11 cellular contexts compared by ENCODE assay signal in the genomic region with DNA sequence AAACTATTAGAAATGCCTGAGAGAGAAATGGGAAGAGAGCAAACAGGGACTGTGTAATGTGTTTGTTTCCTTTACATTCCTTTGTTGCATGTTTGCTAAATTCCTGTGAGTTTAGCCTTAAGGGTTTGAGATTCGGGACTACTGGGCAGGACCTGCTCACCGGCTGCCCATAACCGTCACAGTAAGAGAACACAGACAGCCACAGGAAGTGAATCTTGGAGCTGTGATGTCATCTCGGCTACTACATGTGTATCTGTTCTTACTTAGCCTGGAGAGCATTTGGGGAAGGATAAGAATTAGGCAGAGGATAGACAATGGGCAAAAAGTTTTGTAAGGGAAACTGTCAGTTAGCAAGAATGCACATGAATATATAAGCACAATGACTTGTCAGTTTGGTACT.
DNase-seq lines count a peak whose midpoint lies in the region; ATAC-seq, FAIRE-seq and TF ChIP-seq lines count a peak whose summit lies in the region.
"Had no signal": no experiment of that assay in that cellular context is flagged by ENCODE, and none has a peak within 500 bp of the region (broad histone marks: within the 10 kb centered on the region; RNA-seq: fewer than 3 reads in every experiment).

No MANE protein-coding gene starts in this region.

- no peaks in the 10 kb centered on the region for H3K36me3 Mint-ChIP-seq in MCF 10A (ENCODE audit: insufficient read depth, unreplicated experiment)
- H3K36me3 Mint-ChIP-seq: activated naive CD4-positive, alpha-beta T cell treated with anti-CD3 and anti-CD28 coated beads, Interleukin-2, amount 50 U/mL, for 72 hours had no signal

- BruUV-seq in HepG2 (replicated peaks; lab: Mats Ljungman, UMichigan) (no TSS peak), MCF 10A (replicated peaks; lab: Mats Ljungman, UMichigan) (no TSS peak)

- H3K4me2 ChIP-seq in HepG2 (ENCODE audit: low read depth, low read length): no peak overlapping the region

- ATAC-seq in HepG2 (no peak), GM18873 (IDR thresholded peaks at IDR 0.05; ENCODE audit: low FRiP score, unreplicated experiment) (no peak)
- ATAC-seq: activated naive CD4-positive, alpha-beta T cell treated with anti-CD3 and anti-CD28 coated beads, Interleukin-2, amount 50 U/mL, for 72 hours had no signal

- H3K4me1 Mint-ChIP-seq in MCF 10A (ENCODE audit: insufficient read depth, unreplicated experiment): peaks cover 34% of the 10 kb centered on the region

- no peak overlapping the region for H3K27ac ChIP-seq in liver (ENCODE audit: low read depth in 1 of 2, low read length in 2 of 2)
- H3K27ac ChIP-seq in HepG2 (ENCODE audit: extremely low read length, insufficient read depth, low read length): no peak overlapping the region
- H3K27ac ChIP-seq: VCaP had no signal

- no peak overlapping the region for H3K4me3 Mint-ChIP-seq in MCF 10A (ENCODE audit: unreplicated experiment)

- H3K4me1 ChIP-seq in liver (ENCODE audit: control insufficient read depth in 4 of 4, insufficient read depth in 4 of 4, low read length in 3 of 4) (no peaks in the 10 kb centered on the region), HepG2 (ENCODE audit: insufficient read depth, low read length) (no peaks in the 10 kb centered on the region)

- TF ChIP-seq CTCF in liver (IDR thresholded peaks at IDR 0.05; ENCODE audit: low read depth, low read length, missing input control) (no peak), HepG2 (CRISPR knock-in tag; IDR thresholded peaks at IDR 0.05) (no peak), MCF 10A (IDR thresholded peaks at IDR 0.05; ENCODE audit: unreplicated experiment) (no peak), D721Med (IDR thresholded peaks at IDR 0.05; ENCODE audit: insufficient read depth, missing control alignments) (no peak)

- H3K9me3 ChIP-seq in liver (ENCODE audit: control insufficient read depth in 4 of 4, low read length in 3 of 4) (no peaks in the 10 kb centered on the region), HepG2 (ENCODE audit: low read length) (no peaks in the 10 kb centered on the region)

- no peaks in the 10 kb centered on the region for H3K9me3 Mint-ChIP-seq in MCF 10A (ENCODE audit: unreplicated experiment)
- H3K9me3 Mint-ChIP-seq: activated naive CD4-positive, alpha-beta T cell treated with anti-CD3 and anti-CD28 coated beads, Interleukin-2, amount 50 U/mL, for 72 hours had no signal

- H3K79me2 ChIP-seq in HepG2 (ENCODE audit: insufficient read depth, low read length): no peaks in the 10 kb centered on the region

- no peaks in the 10 kb centered on the region for H3K27me3 Mint-ChIP-seq in MCF 10A (ENCODE audit: insufficient read depth, unreplicated experiment)

- H3K9ac ChIP-seq in liver (ENCODE audit: low read depth in 1 of 2, low read length in 2 of 2): no peak overlapping the region
- H3K9ac ChIP-seq in HepG2 (ENCODE audit: insufficient read depth, low read depth, low read length): no peak overlapping the region

- H4K20me1 ChIP-seq in HepG2 (ENCODE audit: insufficient read depth, low read length): no peaks in the 10 kb centered on the region

- in situ Hi-C loops in HepG2 (cut with HindIII; ENCODE audit: extremely low pct_ligation_motif_present, low pct_unique_long_range_greater_than_20kb): no loop called here

- intact Hi-C loops in HepG2 (cut with micrococcal nuclease; ENCODE audit: unreplicated experiment): no loop called here
- intact Hi-C loops in MCF 10A (cut with micrococcal nuclease): no loop called here

- WGBS in liver: 45% methylated on average over 4 of the region's 4 CpGs
- WGBS in HepG2 (ENCODE audit: low lambda C conversion rate): 25% methylated on average over 4 of the region's 4 CpGs

- FAIRE-seq in HepG2 (lab: Jason Lieb, UNC): no peak
- FAIRE-seq in D721Med (lab: Jason Lieb, UNC): no peak

- POLR2A ChIA-PET in HepG2 (lab: Yijun Ruan, JAX): no interaction called here
- POLR2A ChIA-PET in MCF 10A (lab: Yijun Ruan, JAX): interaction anchor here (0.5 to 6.5 kb wide), 11 partner anchors 9 to 766 kb away, joined by 3 to 59 read pairs (median 3); a partner anchor contains a TSS

- TF ChIP-seq EP300 in HepG2 (IDR thresholded peaks at IDR 0.05; ENCODE audit: low read depth in 2 of 2, low read length in 2 of 2): no peak
- no peak for TF ChIP-seq EP300 in HepG2 (CRISPR knock-in tag; IDR thresholded peaks at IDR 0.05; ENCODE audit: borderline replicate concordance)

- H3K36me3 ChIP-seq in liver (ENCODE audit: control insufficient read depth in 4 of 4, insufficient read depth in 3 of 4, low read depth in 1 of 4, low read length in 3 of 4) (no peaks in the 10 kb centered on the region), HepG2 (replicated peaks in 1 of 2; ENCODE audit: control insufficient read depth in 1 of 2, insufficient read depth in 2 of 2, low read length in 2 of 2) (no peaks in the 10 kb centered on the region)

- TF ChIP-seq POLR2A in HepG2 (IDR thresholded peaks at IDR 0.05; ENCODE audit: insufficient read depth in 1 of 2, low read depth in 2 of 2, low read length in 2 of 2): no peak

- no peak for DNase-seq in HepG2 (ENCODE audit: low spot score)
- DNase-seq in MCF 10A (ENCODE audit: unreplicated experiment): peak; percentile 47
- DNase-seq in iris pigment epithelial cell (ENCODE audit: low read depth): peak; percentile 92
- DNase-seq in D721Med (ENCODE audit: insufficient read length, low spot score): no peak
- DNase-seq in mesenteric fat pad (ENCODE audit: low spot score): no peak
- DNase-seq in D341Med (ENCODE audit: low spot score): no peak
- DNase-seq: hippocampal formation had no signal

- CTCF ChIA-PET in HepG2 (lab: Yijun Ruan, JAX; ENCODE audit: low intra/inter-chr PET ratio, low total read pairs): no interaction called here
- CTCF ChIA-PET in MCF 10A (lab: Yijun Ruan, JAX): interaction anchor here (0.6 to 1.0 kb wide), 5 partner anchors 9 to 387 kb away, joined by 3 to 4 read pairs (median 3); no protein-coding TSS in a partner anchor

- H3K4me3 ChIP-seq in liver (ENCODE audit: low read depth in 1 of 3, low read length in 3 of 3) (no peak overlapping the region), HepG2 (replicated peaks in 1 of 3; ENCODE audit: insufficient read depth in 1 of 3, low read depth in 2 of 3, low read length in 3 of 3) (no peak overlapping the region)

- H3K27me3 ChIP-seq in liver (ENCODE audit: control insufficient read depth in 4 of 4, insufficient read depth in 4 of 4, low read length in 3 of 4) (no peaks in the 10 kb centered on the region), HepG2 (ENCODE audit: control insufficient read depth in 1 of 2, insufficient read depth in 2 of 2, low read length in 2 of 2) (peaks cover 0 to 10% of the 10 kb centered on the region in 2 experiments; a peak in 1 of 5 replicates)

- no peak overlapping the region for H2AFZ ChIP-seq in HepG2 (ENCODE audit: low read length)

- TF ChIP-seq RAD21 in liver (IDR thresholded peaks at IDR 0.05) (no peak), HepG2 (CRISPR knock-in tag; IDR thresholded peaks at IDR 0.05) (no peak)

- H3K27ac Mint-ChIP-seq in MCF 10A (ENCODE audit: low read depth, unreplicated experiment): peak overlapping the region; percentile 54
- H3K27ac Mint-ChIP-seq: activated naive CD4-positive, alpha-beta T cell treated with anti-CD3 and anti-CD28 coated beads, Interleukin-2, amount 50 U/mL, for 72 hours had no signal

TF ChIP-seq in liver, 16 proteins besides CTCF, POLR2A, EP300 and RAD21:
- TF ChIP-seq GABPA (IDR thresholded peaks at IDR 0.05 in 1 of 2, conservative IDR thresholded peaks at IDR 0.05 in 1 of 2): peak; percentile 9 to 25
- TF ChIP-seq EGR1 (IDR thresholded peaks at IDR 0.05; ENCODE audit: low read depth in 2 of 2): no peak

TF ChIP-seq in HepG2, 621 proteins besides CTCF, POLR2A, EP300 and RAD21 (continues in another document):
- TF ChIP-seq STAT5B (CRISPR knock-in tag; IDR thresholded peaks at IDR 0.05) (no peak), ZNF331 (CRISPR knock-in tag; IDR thresholded peaks at IDR 0.05) (no peak), FIP1L1 (IDR thresholded peaks at IDR 0.05; ENCODE audit: borderline replicate concordance, insufficient read depth, low read depth, low read length) (no peak), SALL1 (CRISPR knock-in tag; IDR thresholded peaks at IDR 0.05) (no peak), HOXD1 (CRISPR knock-in tag; IDR thresholded peaks at IDR 0.05) (no peak), ZNF547 (CRISPR knock-in tag; IDR thresholded peaks at IDR 0.05) (no peak), ZNF335 (CRISPR knock-in tag; IDR thresholded peaks at IDR 0.05) (no peak), SOX5 (CRISPR knock-in tag; IDR thresholded peaks at IDR 0.05; ENCODE audit: borderline replicate concordance) (no peak), PHB2 (IDR thresholded peaks at IDR 0.05; ENCODE audit: partially characterized antibody) (no peak)
- TF ChIP-seq, protein P1, sequence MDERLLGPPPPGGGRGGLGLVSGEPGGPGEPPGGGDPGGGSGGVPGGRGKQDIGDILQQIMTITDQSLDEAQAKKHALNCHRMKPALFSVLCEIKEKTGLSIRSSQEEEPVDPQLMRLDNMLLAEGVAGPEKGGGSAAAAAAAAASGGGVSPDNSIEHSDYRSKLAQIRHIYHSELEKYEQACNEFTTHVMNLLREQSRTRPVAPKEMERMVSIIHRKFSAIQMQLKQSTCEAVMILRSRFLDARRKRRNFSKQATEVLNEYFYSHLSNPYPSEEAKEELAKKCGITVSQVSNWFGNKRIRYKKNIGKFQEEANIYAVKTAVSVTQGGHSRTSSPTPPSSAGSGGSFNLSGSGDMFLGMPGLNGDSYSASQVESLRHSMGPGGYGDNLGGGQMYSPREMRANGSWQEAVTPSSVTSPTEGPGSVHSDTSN (CRISPR knock-in tag; IDR thresholded peaks at IDR 0.05): no peak
- TF ChIP-seq, protein P2, sequence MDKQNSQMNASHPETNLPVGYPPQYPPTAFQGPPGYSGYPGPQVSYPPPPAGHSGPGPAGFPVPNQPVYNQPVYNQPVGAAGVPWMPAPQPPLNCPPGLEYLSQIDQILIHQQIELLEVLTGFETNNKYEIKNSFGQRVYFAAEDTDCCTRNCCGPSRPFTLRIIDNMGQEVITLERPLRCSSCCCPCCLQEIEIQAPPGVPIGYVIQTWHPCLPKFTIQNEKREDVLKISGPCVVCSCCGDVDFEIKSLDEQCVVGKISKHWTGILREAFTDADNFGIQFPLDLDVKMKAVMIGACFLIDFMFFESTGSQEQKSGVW (CRISPR knock-in tag; IDR thresholded peaks at IDR 0.05; ENCODE audit: borderline replicate concordance): no peak
- TF ChIP-seq, protein P3, sequence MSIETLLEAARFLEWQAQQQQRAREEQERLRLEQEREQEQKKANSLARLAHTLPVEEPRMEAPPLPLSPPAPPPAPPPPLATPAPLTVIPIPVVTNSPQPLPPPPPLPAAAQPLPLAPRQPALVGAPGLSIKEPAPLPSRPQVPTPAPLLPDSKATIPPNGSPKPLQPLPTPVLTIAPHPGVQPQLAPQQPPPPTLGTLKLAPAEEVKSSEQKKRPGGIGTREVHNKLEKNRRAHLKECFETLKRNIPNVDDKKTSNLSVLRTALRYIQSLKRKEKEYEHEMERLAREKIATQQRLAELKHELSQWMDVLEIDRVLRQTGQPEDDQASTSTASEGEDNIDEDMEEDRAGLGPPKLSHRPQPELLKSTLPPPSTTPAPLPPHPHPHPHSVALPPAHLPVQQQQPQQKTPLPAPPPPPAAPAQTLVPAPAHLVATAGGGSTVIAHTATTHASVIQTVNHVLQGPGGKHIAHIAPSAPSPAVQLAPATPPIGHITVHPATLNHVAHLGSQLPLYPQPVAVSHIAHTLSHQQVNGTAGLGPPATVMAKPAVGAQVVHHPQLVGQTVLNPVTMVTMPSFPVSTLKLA (IDR thresholded peaks at IDR 0.05): no peak

Comparison
In these comparisons a context has a peak if more than half of its experiments do, and no peak if none do; other contexts are left out.
1. DNase-seq: peak in MCF 10A (single experiment) and iris pigment epithelial cell (single experiment); none in HepG2 (single experiment), D721Med (single experiment), mesenteric fat pad (single experiment) and D341Med (single experiment).